Comparison of ENCODE assay signal across 34 cellular contexts in genomic region chr2:211149731-211150130, GRCh38.
"Had no signal": no experiment of that assay in that cellular context is flagged by ENCODE, and none has a peak within 500 bp of the region (broad histone marks: within the 10 kb centered on the region; RNA-seq: fewer than 3 reads in every experiment).

No MANE protein-coding gene starts in this region.

- H3K4me3 ChIP-seq: MG63 had no signal

- H3K27me3 ChIP-seq: MG63 had no signal

- DNase-seq: Karpas-422, Kasumi-1, MG63, MM.1S, MV-4-11, NCI-H1048, NCI-H1092, NCI-H1092 treated with DMSO at 0.1 percent for 48 hours, NCI-H1105, NCI-H1105 treated with DMSO at 0.1 percent for 48 hours, NCI-H1417, NCI-H1417 treated with DMSO at 0.1 percent for 48 hours, NCI-H1436, NCI-H1436 treated with DMSO at 0.1 percent for 48 hours, NCI-H146, NCI-H1694, NCI-H1694 treated with DMSO at 0.1 percent for 48 hours, NCI-H187, NCI-H187 treated with DMSO at 0.1 percent for 48 hours, NCI-H1930, NCI-H2029, NCI-H2029 treated with DMSO at 0.1 percent for 48 hours, NCI-H2081, NCI-H2081 treated with DMSO at 0.1 percent for 48 hours, NCI-H2107, NCI-H2171, NCI-H2171 treated with DMSO at 0.1 percent for 48 hours, NCI-H2227 treated with DMSO at 0.1 percent for 48 hours, NCI-H226, NCI-H345, NCI-H446, NCI-H446 treated with DMSO at 0.1 percent for 48 hours, NCI-H510A, NCI-H510A treated with DMSO at 0.1 percent for 48 hours had no signal

- H3K36me3 ChIP-seq: MG63 had no signal
